Comparison of ENCODE assay signal across 8 cellular contexts in genomic region chr6:47476794-47477496, GRCh38. TPM values are rescaled to one million over a fixed set of nuclear protein-coding genes. Genes with fewer than 3 reads are reported as not detected.
DNase-seq lines count a peak whose midpoint lies in the region; ATAC-seq, FAIRE-seq and TF ChIP-seq lines count a peak whose summit lies in the region.

No MANE protein-coding gene starts in this region.

- H3K9me1 ChIP-seq in keratinocyte (ENCODE audit: control insufficient read depth, extremely low read depth, insufficient read depth, low read length), result peaks cover under 1% of the 10 kb centered on the region

- H3K36me3 Mint-ChIP-seq in activated naive CD8-positive, alpha-beta T cell treated with anti-CD3 and anti-CD28 coated beads, Interleukin-2, amount 50 U/mL, for 24 hours (ENCODE audit: low read depth), result no peaks in the 10 kb centered on the region

- H3K9me3 Mint-ChIP-seq in activated naive CD8-positive, alpha-beta T cell treated with anti-CD3 and anti-CD28 coated beads, Interleukin-2, amount 50 U/mL, for 24 hours, result no peaks in the 10 kb centered on the region

- TF ChIP-seq CTCF in HFF-Myc (IDR thresholded peaks at IDR 0.05; ENCODE audit: low read depth, low read length, missing control alignments), result no peak
- TF ChIP-seq CTCF in keratinocyte (optimal IDR thresholded peaks at IDR 0.05 in 1 of 3, IDR thresholded peaks at IDR 0.05 in 1 of 3, conservative IDR thresholded peaks at IDR 0.05 in 1 of 3; ENCODE audit: extremely low read depth in 1 of 3, insufficient read depth in 2 of 3, low read length in 3 of 3), result no peak

- peak overlapping the region; percentile 94 for H3K27ac ChIP-seq in keratinocyte (ENCODE audit: control insufficient read depth, insufficient read depth, low read length)
- peak overlapping the region; percentile 89 for H3K27ac ChIP-seq in subcutaneous abdominal adipose tissue (ENCODE audit: low read depth, low read length)

- H3K9me3 ChIP-seq in keratinocyte (ENCODE audit: control insufficient read depth, low read depth, low read length) (no peaks in the 10 kb centered on the region), subcutaneous abdominal adipose tissue (ENCODE audit: control insufficient read depth in 5 of 5, low read length in 5 of 5) (no peaks in the 10 kb centered on the region)

- peak overlapping the region; percentile 83 for H3K9ac ChIP-seq in keratinocyte (ENCODE audit: control insufficient read depth, extremely low read depth, insufficient read depth, low read length)
- peak overlapping the region in 4 of 5 donors; percentile 86 to 94 (median 88) for H3K9ac ChIP-seq in subcutaneous abdominal adipose tissue (ENCODE audit: low read length in 5 of 5)

- in situ Hi-C loops in ACHN (cut with HindIII; ENCODE audit: low pct_ligation_motif_present, low pct_unique_long_range_greater_than_20kb, low sequenced_read_pairs), result no loop called here

- DNase-seq in ACHN, result peak; percentile 39
- DNase-seq in HFF-Myc (ENCODE audit: extremely low read depth, low read depth), result no peak
- no peak for DNase-seq in activated naive CD8-positive, alpha-beta T cell treated with anti-CD3 and anti-CD28 coated beads, Interleukin-2, amount 50 U/mL, for 24 hours
- no peak for DNase-seq in keratinocyte (ENCODE audit: low read depth, low spot score)
- DNase-seq in NK-92 (lab: John Stamatoyannopoulos, UW; ENCODE audit: unreplicated experiment), result no peak
- no peak for DNase-seq in 8988T
- no peak for DNase-seq in SK-N-DZ (ENCODE audit: low spot score)

- H3K4me3 Mint-ChIP-seq in activated naive CD8-positive, alpha-beta T cell treated with anti-CD3 and anti-CD28 coated beads, Interleukin-2, amount 50 U/mL, for 24 hours, result peak overlapping the region; percentile 99

- peaks cover 40% of the 10 kb centered on the region for H3K79me2 ChIP-seq in keratinocyte (ENCODE audit: control insufficient read depth, insufficient read depth, low read length)

- H3K27ac Mint-ChIP-seq in activated naive CD8-positive, alpha-beta T cell treated with anti-CD3 and anti-CD28 coated beads, Interleukin-2, amount 50 U/mL, for 24 hours, result peak overlapping the region; percentile 96

- FAIRE-seq in keratinocyte (lab: Jason Lieb, UNC), result peak; percentile 64

- no peak for ATAC-seq in activated naive CD8-positive, alpha-beta T cell treated with anti-CD3 and anti-CD28 coated beads, Interleukin-2, amount 50 U/mL, for 24 hours

- H3K36me3 ChIP-seq in keratinocyte (ENCODE audit: control insufficient read depth in 2 of 2, extremely low read depth in 1 of 2, insufficient read depth in 2 of 2, low read length in 2 of 2), result no peaks in the 10 kb centered on the region
- no peaks in the 10 kb centered on the region for H3K36me3 ChIP-seq in subcutaneous abdominal adipose tissue (ENCODE audit: control insufficient read depth in 5 of 5, insufficient read depth in 5 of 5, low read length in 5 of 5)

- H3K4me1 Mint-ChIP-seq in activated naive CD8-positive, alpha-beta T cell treated with anti-CD3 and anti-CD28 coated beads, Interleukin-2, amount 50 U/mL, for 24 hours, result peaks cover 36% of the 10 kb centered on the region

- H3K27me3 ChIP-seq in keratinocyte (ENCODE audit: control insufficient read depth, extremely low read depth, insufficient read depth, low read length), result no peaks in the 10 kb centered on the region
- no peaks in the 10 kb centered on the region for H3K27me3 ChIP-seq in subcutaneous abdominal adipose tissue (ENCODE audit: control insufficient read depth in 5 of 5, insufficient read depth in 4 of 5, low read length in 5 of 5)

- dilution Hi-C loops in keratinocyte (cut with MboI; ENCODE audit: extremely low pct_ligation_motif_present, low sequenced_read_pairs), result no loop called here

- H3K27me3 Mint-ChIP-seq in activated naive CD8-positive, alpha-beta T cell treated with anti-CD3 and anti-CD28 coated beads, Interleukin-2, amount 50 U/mL, for 24 hours, result no peaks in the 10 kb centered on the region

- H4K20me1 ChIP-seq in keratinocyte (ENCODE audit: control insufficient read depth, extremely low read depth, insufficient read depth, low read length), result peaks cover 6% of the 10 kb centered on the region

- peak overlapping the region; percentile 70 for H3K4me2 ChIP-seq in keratinocyte (ENCODE audit: control insufficient read depth, extremely low read depth, insufficient read depth, low read depth, low read length)

- peaks cover 30% of the 10 kb centered on the region for H3K4me1 ChIP-seq in keratinocyte (ENCODE audit: control insufficient read depth, extremely low read depth, insufficient read depth, low read length)
- H3K4me1 ChIP-seq in subcutaneous abdominal adipose tissue (ENCODE audit: control insufficient read depth in 5 of 5, insufficient read depth in 5 of 5, low read length in 5 of 5), result peaks cover 3 to 24% (median 23%) of the 10 kb centered on the region in 5 donors

- H3K4me3 ChIP-seq in HFF-Myc (replicated peaks; ENCODE audit: low read depth, low read length), result peak overlapping the region; percentile 74
- peak overlapping the region; percentile 95 to 100 (median 99) for H3K4me3 ChIP-seq in keratinocyte (ENCODE audit: control insufficient read depth in 2 of 3, extremely low read depth in 1 of 3, insufficient read depth in 2 of 3, low read depth in 1 of 3, low read length in 3 of 3)
- H3K4me3 ChIP-seq in subcutaneous abdominal adipose tissue (ENCODE audit: low read depth in 1 of 5, low read length in 5 of 5), result peak overlapping the region; percentile 82 to 92 (median 89)

- H2AFZ ChIP-seq in keratinocyte (ENCODE audit: control insufficient read depth, low read length), result peak overlapping the region; percentile 88

RNA-seq across cellular contexts. Expression of gene CD2AP, which starts 0.6 kb away (rescaled TPM):
- 13.7 to 23.9 TPM (median 15.9 TPM) in 3 replicates for polyA plus RNA-seq in keratinocyte
- 82.9 TPM for polyA plus RNA-seq in keratinocyte (2011; ENCODE audit: low read depth)
- 14.4 and 25.9 TPM in 2 replicates for polyA plus RNA-seq in keratinocyte (2011; cell fraction: cytosol; rRNA removed)
- polyA plus RNA-seq in keratinocyte (2011; cell fraction: nucleus; rRNA removed), result 15.8 and 22.2 TPM in 2 replicates
- polyA plus RNA-seq in keratinocyte (2012; ENCODE audit: low replicate concordance), result 15.2 and 21.2 TPM in 2 replicates
- 2.0 to 13.8 TPM (median 6.8 TPM) in 3 replicates for polyA minus RNA-seq in keratinocyte
- polyA minus RNA-seq in keratinocyte (2011; cell fraction: cytosol; rRNA and poly(A)+ RNA removed), result 15.9 TPM
- polyA minus RNA-seq in keratinocyte (2011; cell fraction: nucleus; rRNA and poly(A)+ RNA removed), result 20.0 and 33.7 TPM in 2 replicates
- 4.1 and 5.1 TPM in 2 replicates for polyA plus RNA-seq in SK-N-DZ (2014; cell fraction: cytosol; rRNA removed)
- polyA plus RNA-seq in SK-N-DZ (2014; cell fraction: nucleus; rRNA removed), result 5.9 and 7.3 TPM in 2 replicates
